In the genomic region with DNA sequence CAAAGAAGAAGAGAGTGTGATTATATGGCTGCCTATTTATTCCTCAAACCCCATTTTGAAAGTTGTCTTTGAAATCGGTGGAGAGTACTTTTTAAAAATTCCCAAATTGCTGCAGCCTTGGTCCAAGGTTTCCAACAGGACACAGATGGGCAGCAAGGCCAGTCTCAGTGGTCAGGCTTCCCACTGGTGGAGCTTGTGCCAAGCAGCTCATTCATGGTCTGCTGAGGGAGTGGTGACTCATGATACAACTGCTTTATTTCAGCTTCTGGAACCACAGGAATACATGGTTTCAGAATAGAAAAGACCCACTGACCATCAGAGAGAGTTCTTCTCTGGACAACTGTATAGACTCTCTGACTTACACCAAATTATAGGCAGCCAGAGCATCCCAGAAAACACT, we compare ENCODE assay signal across 13 cellular contexts.
A peak's percentile ranks its signal among the peaks of the same experiment; 100 is the strongest.
DNase-seq lines count a peak whose midpoint lies in the region; ATAC-seq and TF ChIP-seq lines count a peak whose summit lies in the region.
"Had no signal": no experiment of that assay in that cellular context is flagged by ENCODE, and none has a peak within 500 bp of the region (broad histone marks: within the 10 kb centered on the region; RNA-seq: fewer than 3 reads in every experiment).

No MANE protein-coding gene starts in this region.

- H3K9me3 Mint-ChIP-seq in activated T-helper 1 cell treated with anti-CD3 and anti-CD28 coated beads, Interleukin-12 subunit alpha, Interleukin-12 subunit beta, Interleukin-2, Interleukin-4 antibody, amounts not matched to agents 30 ng/mL and 10 ng/mL and 1 ng/mL, durations not matched to agents 14 hours and 24 hours and 36 hours: peaks cover 4% of the 10 kb centered on the region

- no peaks in the 10 kb centered on the region for H3K36me3 Mint-ChIP-seq in activated T-helper 1 cell treated with anti-CD3 and anti-CD28 coated beads, Interleukin-12 subunit alpha, Interleukin-12 subunit beta, Interleukin-2, Interleukin-4 antibody, amounts not matched to agents 30 ng/mL and 10 ng/mL and 1 ng/mL, durations not matched to agents 14 hours and 24 hours and 36 hours (ENCODE audit: low read depth)

- no peak overlapping the region for H3K4me3 Mint-ChIP-seq in activated T-helper 1 cell treated with anti-CD3 and anti-CD28 coated beads, Interleukin-12 subunit alpha, Interleukin-12 subunit beta, Interleukin-2, Interleukin-4 antibody, amounts not matched to agents 30 ng/mL and 10 ng/mL and 1 ng/mL, durations not matched to agents 14 hours and 24 hours and 36 hours
- H3K4me3 Mint-ChIP-seq: CD8-positive, alpha-beta memory T cell; immature natural killer cell had no signal

- H3K27ac Mint-ChIP-seq in activated T-helper 1 cell treated with anti-CD3 and anti-CD28 coated beads, Interleukin-12 subunit alpha, Interleukin-12 subunit beta, Interleukin-2, Interleukin-4 antibody, amounts not matched to agents 30 ng/mL and 10 ng/mL and 1 ng/mL, durations not matched to agents 14 hours and 24 hours and 36 hours: no peak overlapping the region
- H3K27ac Mint-ChIP-seq: CD8-positive, alpha-beta memory T cell; immature natural killer cell had no signal

- peaks cover 24% of the 10 kb centered on the region for H3K4me1 ChIP-seq in SJSA1 (replicated peaks)

- DNase-seq in EL: peak; percentile 78
- DNase-seq in SJSA1 (ENCODE audit: low read depth in 1 of 2, low spot score in 2 of 2): peak; percentile 34 to 53
- DNase-seq in epithelial cell of proximal tubule (ENCODE audit: low read depth): peak; percentile 49
- peak; percentile 93 for DNase-seq in renal cortical epithelial cell (ENCODE audit: low read depth)
- DNase-seq in activated T-helper 1 cell treated with anti-CD3 and anti-CD28 coated beads, Interleukin-12 subunit alpha, Interleukin-12 subunit beta, Interleukin-2, Interleukin-4 antibody, amounts not matched to agents 30 ng/mL and 10 ng/mL and 1 ng/mL, durations not matched to agents 14 hours and 24 hours and 36 hours (ENCODE audit: low spot score): no peak
- DNase-seq in NCI-H1436 (lab: John Stamatoyannopoulos, UW): no peak
- no peak for DNase-seq in hepatic stellate cell (ENCODE audit: low spot score)
- DNase-seq: activated CD4-positive, alpha-beta T cell treated with anti-CD3 and anti-CD28 coated beads for 4 hours; CD8-positive, alpha-beta memory T cell; immature natural killer cell; Karpas-422 had no signal

- H3K4me3 ChIP-seq in SJSA1: no peak overlapping the region
- H3K4me3 ChIP-seq in epithelial cell of proximal tubule (ENCODE audit: low read depth, low read length): no peak overlapping the region

- no peaks in the 10 kb centered on the region for H3K4me1 Mint-ChIP-seq in activated T-helper 1 cell treated with anti-CD3 and anti-CD28 coated beads, Interleukin-12 subunit alpha, Interleukin-12 subunit beta, Interleukin-2, Interleukin-4 antibody, amounts not matched to agents 30 ng/mL and 10 ng/mL and 1 ng/mL, durations not matched to agents 14 hours and 24 hours and 36 hours (ENCODE audit: low read depth)
- H3K4me1 Mint-ChIP-seq: CD8-positive, alpha-beta memory T cell; immature natural killer cell had no signal

- no peaks in the 10 kb centered on the region for H3K9me3 ChIP-seq in SJSA1 (replicated peaks)

- TF ChIP-seq CTCF in epithelial cell of proximal tubule (conservative IDR thresholded peaks at IDR 0.05; ENCODE audit: low read depth, low read length): no peak

- intact Hi-C loops in activated T-helper 1 cell treated with anti-CD3 and anti-CD28 coated beads, Interleukin-12 subunit alpha, Interleukin-12 subunit beta, Interleukin-2, Interleukin-4 antibody, amounts not matched to agents 30 ng/mL and 10 ng/mL and 1 ng/mL, durations not matched to agents 14 hours and 24 hours and 36 hours (cut with micrococcal nuclease): no loop called here

- H3K27me3 ChIP-seq in SJSA1 (replicated peaks): no peaks in the 10 kb centered on the region

- peak overlapping the region; percentile 48 for H3K27ac ChIP-seq in SJSA1

- no peaks in the 10 kb centered on the region for H3K36me3 ChIP-seq in SJSA1

- ATAC-seq in GM21360 (IDR thresholded peaks at IDR 0.05; ENCODE audit: unreplicated experiment): no peak
- ATAC-seq: esophagus mucosa had no signal

- H3K27me3 Mint-ChIP-seq in activated T-helper 1 cell treated with anti-CD3 and anti-CD28 coated beads, Interleukin-12 subunit alpha, Interleukin-12 subunit beta, Interleukin-2, Interleukin-4 antibody, amounts not matched to agents 30 ng/mL and 10 ng/mL and 1 ng/mL, durations not matched to agents 14 hours and 24 hours and 36 hours (ENCODE audit: insufficient read depth): no peaks in the 10 kb centered on the region
- H3K27me3 Mint-ChIP-seq: CD8-positive, alpha-beta memory T cell had no signal

Comparison
In these comparisons a context has a peak if more than half of its experiments do, and no peak if none do; other contexts are left out.
1. DNase-seq: peak in EL (single experiment), SJSA1 (2 of 2), epithelial cell of proximal tubule (single experiment) and renal cortical epithelial cell (single experiment); none in activated T-helper 1 cell treated with anti-CD3 and anti-CD28 coated beads, Interleukin-12 subunit alpha, Interleukin-12 subunit beta, Interleukin-2, Interleukin-4 antibody, amounts not matched to agents 30 ng/mL and 10 ng/mL and 1 ng/mL, durations not matched to agents 14 hours and 24 hours and 36 hours (single experiment), NCI-H1436 (single experiment) and hepatic stellate cell (single experiment).